In the genomic region with DNA sequence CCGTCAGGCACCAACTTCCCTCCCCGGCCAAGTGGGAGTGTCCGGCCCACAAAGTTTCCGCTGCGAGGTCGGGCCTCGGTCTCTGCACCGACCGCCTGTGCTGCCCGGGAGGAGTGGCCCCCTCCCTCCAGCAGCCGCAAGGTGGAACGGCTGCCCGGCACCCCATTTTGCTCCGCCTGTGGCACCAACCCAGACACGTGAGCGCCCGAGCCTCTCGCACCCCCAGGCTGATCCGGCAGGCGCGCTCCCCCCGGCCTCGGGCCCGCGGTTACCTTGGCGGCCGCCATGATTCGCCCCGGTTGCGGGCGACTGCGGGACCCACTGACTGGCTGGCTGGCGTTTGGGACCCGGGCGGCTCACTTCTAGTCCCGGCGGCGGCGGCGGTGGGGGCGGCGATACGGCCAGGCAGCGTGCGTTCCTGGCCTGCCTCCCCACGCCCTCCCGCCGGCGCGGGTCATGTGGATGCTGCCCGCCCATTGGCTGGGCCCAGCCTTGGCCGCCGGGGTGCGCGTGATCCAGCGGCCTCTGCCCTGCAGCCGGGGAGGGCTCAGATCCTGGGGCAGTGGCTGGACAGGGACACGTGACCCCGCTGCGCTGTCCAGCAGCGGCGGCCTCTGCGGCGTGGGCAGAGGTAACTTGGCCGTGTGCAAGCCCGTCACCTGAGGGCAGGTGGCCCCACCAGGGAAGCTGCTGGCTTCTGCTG, we compare ENCODE assay signal across 1 cellular context.
TF ChIP-seq lines count a peak whose summit lies in the region.

A gene with protein sequence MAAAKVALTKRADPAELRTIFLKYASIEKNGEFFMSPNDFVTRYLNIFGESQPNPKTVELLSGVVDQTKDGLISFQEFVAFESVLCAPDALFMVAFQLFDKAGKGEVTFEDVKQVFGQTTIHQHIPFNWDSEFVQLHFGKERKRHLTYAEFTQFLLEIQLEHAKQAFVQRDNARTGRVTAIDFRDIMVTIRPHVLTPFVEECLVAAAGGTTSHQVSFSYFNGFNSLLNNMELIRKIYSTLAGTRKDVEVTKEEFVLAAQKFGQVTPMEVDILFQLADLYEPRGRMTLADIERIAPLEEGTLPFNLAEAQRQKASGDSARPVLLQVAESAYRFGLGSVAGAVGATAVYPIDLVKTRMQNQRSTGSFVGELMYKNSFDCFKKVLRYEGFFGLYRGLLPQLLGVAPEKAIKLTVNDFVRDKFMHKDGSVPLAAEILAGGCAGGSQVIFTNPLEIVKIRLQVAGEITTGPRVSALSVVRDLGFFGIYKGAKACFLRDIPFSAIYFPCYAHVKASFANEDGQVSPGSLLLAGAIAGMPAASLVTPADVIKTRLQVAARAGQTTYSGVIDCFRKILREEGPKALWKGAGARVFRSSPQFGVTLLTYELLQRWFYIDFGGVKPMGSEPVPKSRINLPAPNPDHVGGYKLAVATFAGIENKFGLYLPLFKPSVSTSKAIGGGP (minus strand): TSS at position 429 of the 703 bp plus-strand sequence. CDS start 142 bp downstream, at position 287.

TF ChIP-seq in HepG2, 621 proteins besides CTCF, POLR2A, EP300 and RAD21 (continued from another document and continues in another):
- TF ChIP-seq PCBP2 (optimal IDR thresholded peaks at IDR 0.05; ENCODE audit: low read depth, low read length, poor library complexity, severe bottlenecking) (no peak), NPAS2 (CRISPR knock-in tag; IDR thresholded peaks at IDR 0.05; ENCODE audit: borderline replicate concordance) (peak; percentile 78; the same call in 1 of the 2 replicates), ZNF253 (CRISPR knock-in tag; IDR thresholded peaks at IDR 0.05; ENCODE audit: borderline replicate concordance) (peak; percentile 87; the same call in 1 of the 2 replicates), SCMH1 (CRISPR knock-in tag; IDR thresholded peaks at IDR 0.05; ENCODE audit: borderline replicate concordance) (no peak), ZNF256 (CRISPR knock-in tag; conservative IDR thresholded peaks at IDR 0.05) (0 out of 2 replicates have a peak, but pooled peaks have one; percentile 15), ZFP1 (CRISPR knock-in tag; IDR thresholded peaks at IDR 0.05) (0 out of 2 replicates have a peak, but pooled peaks have one; percentile 49), ZFP82 (CRISPR knock-in tag; IDR thresholded peaks at IDR 0.05; ENCODE audit: borderline replicate concordance) (peak; percentile 94), RFXAP (CRISPR knock-in tag; IDR thresholded peaks at IDR 0.05; ENCODE audit: borderline replicate concordance) (peak; percentile 87), SALL1 (CRISPR knock-in tag; IDR thresholded peaks at IDR 0.05) (peak; percentile 98), STAT5B (CRISPR knock-in tag; IDR thresholded peaks at IDR 0.05) (no peak), HDAC1 (CRISPR knock-in tag; IDR thresholded peaks at IDR 0.05) (peak; percentile 92), ZNF766 (CRISPR knock-in tag; IDR thresholded peaks at IDR 0.05; ENCODE audit: borderline replicate concordance) (peak; percentile 63; the same call in 1 of the 2 replicates), FOXA1 (IDR thresholded peaks at IDR 0.05) (no peak), FOXA1 (CRISPR knock-in tag; IDR thresholded peaks at IDR 0.05) (peak; percentile 50; the same call in 1 of the 2 replicates), ZNF879 (CRISPR knock-in tag; IDR thresholded peaks at IDR 0.05) (peak; percentile 96), FOXK1 (CRISPR knock-in tag; IDR thresholded peaks at IDR 0.05; ENCODE audit: borderline replicate concordance, low read depth) (peak; percentile 49; the same call in 1 of the 2 replicates), ATRX (CRISPR knock-in tag; IDR thresholded peaks at IDR 0.05; ENCODE audit: borderline replicate concordance) (no peak), ETV5 (CRISPR knock-in tag; IDR thresholded peaks at IDR 0.05; ENCODE audit: borderline replicate concordance) (peak; percentile 72), TGIF2 (CRISPR knock-in tag; IDR thresholded peaks at IDR 0.05) (peak; percentile 84), TCF7 (IDR thresholded peaks at IDR 0.05; ENCODE audit: low read depth) (peak; percentile 43; the same call in 1 of the 2 replicates), MTF1 (CRISPR knock-in tag; IDR thresholded peaks at IDR 0.05) (peak; percentile 98), TEAD2 (CRISPR knock-in tag; IDR thresholded peaks at IDR 0.05) (0 out of 2 replicates have a peak, but pooled peaks have one; percentile 57), ZSCAN9 (CRISPR knock-in tag; IDR thresholded peaks at IDR 0.05; ENCODE audit: borderline replicate concordance) (peak; percentile 91), KAT7 (CRISPR knock-in tag; IDR thresholded peaks at IDR 0.05; ENCODE audit: borderline replicate concordance) (peak; percentile 84), ZFY (CRISPR knock-in tag; IDR thresholded peaks at IDR 0.05) (peak; percentile 83), REPIN1 (CRISPR knock-in tag; IDR thresholded peaks at IDR 0.05; ENCODE audit: borderline replicate concordance, low read depth) (peak; percentile 95), HOXD1 (CRISPR knock-in tag; IDR thresholded peaks at IDR 0.05) (peak; percentile 97), ZNF12 (CRISPR knock-in tag; IDR thresholded peaks at IDR 0.05) (peak; percentile 47; the same call in 1 of the 2 replicates), ZNF629 (CRISPR knock-in tag; conservative IDR thresholded peaks at IDR 0.05) (peak; percentile 47), PCBP1 (IDR thresholded peaks at IDR 0.05; ENCODE audit: borderline replicate concordance, low read depth, low read length) (no peak), MATR3 (CRISPR knock-in tag; IDR thresholded peaks at IDR 0.05) (no peak)
- TF ChIP-seq, protein P1, sequence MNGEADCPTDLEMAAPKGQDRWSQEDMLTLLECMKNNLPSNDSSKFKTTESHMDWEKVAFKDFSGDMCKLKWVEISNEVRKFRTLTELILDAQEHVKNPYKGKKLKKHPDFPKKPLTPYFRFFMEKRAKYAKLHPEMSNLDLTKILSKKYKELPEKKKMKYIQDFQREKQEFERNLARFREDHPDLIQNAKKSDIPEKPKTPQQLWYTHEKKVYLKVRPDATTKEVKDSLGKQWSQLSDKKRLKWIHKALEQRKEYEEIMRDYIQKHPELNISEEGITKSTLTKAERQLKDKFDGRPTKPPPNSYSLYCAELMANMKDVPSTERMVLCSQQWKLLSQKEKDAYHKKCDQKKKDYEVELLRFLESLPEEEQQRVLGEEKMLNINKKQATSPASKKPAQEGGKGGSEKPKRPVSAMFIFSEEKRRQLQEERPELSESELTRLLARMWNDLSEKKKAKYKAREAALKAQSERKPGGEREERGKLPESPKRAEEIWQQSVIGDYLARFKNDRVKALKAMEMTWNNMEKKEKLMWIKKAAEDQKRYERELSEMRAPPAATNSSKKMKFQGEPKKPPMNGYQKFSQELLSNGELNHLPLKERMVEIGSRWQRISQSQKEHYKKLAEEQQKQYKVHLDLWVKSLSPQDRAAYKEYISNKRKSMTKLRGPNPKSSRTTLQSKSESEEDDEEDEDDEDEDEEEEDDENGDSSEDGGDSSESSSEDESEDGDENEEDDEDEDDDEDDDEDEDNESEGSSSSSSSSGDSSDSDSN (CRISPR knock-in tag; IDR thresholded peaks at IDR 0.05), result peak; percentile 84
- TF ChIP-seq, protein P2, sequence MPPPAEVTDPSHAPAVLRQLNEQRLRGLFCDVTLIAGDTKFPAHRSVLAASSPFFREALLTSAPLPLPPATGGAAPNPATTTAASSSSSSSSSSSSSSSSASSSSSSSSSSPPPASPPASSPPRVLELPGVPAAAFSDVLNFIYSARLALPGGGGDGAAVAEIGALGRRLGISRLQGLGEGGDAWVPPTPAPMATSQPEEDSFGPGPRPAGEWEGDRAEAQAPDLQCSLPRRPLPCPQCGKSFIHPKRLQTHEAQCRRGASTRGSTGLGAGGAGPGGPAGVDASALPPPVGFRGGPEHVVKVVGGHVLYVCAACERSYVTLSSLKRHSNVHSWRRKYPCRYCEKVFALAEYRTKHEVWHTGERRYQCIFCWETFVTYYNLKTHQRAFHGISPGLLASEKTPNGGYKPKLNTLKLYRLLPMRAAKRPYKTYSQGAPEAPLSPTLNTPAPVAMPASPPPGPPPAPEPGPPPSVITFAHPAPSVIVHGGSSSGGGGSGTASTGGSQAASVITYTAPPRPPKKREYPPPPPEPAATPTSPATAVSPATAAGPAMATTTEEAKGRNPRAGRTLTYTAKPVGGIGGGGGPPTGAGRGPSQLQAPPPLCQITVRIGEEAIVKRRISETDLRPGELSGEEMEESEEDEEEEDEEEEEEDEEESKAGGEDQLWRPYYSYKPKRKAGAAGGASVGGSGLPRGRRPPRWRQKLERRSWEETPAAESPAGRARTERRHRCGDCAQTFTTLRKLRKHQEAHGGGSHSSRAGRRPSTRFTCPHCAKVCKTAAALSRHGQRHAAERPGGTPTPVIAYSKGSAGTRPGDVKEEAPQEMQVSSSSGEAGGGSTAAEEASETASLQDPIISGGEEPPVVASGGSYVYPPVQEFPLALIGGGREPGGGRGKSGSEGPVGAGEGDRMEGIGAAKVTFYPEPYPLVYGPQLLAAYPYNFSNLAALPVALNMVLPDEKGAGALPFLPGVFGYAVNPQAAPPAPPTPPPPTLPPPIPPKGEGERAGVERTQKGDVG (CRISPR knock-in tag; IDR thresholded peaks at IDR 0.05; ENCODE audit: borderline replicate concordance), result 0 out of 2 replicates have a peak, but pooled peaks have one; percentile 39
- TF ChIP-seq, protein P3, sequence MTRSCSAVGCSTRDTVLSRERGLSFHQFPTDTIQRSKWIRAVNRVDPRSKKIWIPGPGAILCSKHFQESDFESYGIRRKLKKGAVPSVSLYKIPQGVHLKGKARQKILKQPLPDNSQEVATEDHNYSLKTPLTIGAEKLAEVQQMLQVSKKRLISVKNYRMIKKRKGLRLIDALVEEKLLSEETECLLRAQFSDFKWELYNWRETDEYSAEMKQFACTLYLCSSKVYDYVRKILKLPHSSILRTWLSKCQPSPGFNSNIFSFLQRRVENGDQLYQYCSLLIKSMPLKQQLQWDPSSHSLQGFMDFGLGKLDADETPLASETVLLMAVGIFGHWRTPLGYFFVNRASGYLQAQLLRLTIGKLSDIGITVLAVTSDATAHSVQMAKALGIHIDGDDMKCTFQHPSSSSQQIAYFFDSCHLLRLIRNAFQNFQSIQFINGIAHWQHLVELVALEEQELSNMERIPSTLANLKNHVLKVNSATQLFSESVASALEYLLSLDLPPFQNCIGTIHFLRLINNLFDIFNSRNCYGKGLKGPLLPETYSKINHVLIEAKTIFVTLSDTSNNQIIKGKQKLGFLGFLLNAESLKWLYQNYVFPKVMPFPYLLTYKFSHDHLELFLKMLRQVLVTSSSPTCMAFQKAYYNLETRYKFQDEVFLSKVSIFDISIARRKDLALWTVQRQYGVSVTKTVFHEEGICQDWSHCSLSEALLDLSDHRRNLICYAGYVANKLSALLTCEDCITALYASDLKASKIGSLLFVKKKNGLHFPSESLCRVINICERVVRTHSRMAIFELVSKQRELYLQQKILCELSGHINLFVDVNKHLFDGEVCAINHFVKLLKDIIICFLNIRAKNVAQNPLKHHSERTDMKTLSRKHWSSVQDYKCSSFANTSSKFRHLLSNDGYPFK (CRISPR knock-in tag; IDR thresholded peaks at IDR 0.05; ENCODE audit: borderline replicate concordance), result 0 out of 2 replicates have a peak, but pooled peaks have one; percentile 60
- TF ChIP-seq, protein P4, sequence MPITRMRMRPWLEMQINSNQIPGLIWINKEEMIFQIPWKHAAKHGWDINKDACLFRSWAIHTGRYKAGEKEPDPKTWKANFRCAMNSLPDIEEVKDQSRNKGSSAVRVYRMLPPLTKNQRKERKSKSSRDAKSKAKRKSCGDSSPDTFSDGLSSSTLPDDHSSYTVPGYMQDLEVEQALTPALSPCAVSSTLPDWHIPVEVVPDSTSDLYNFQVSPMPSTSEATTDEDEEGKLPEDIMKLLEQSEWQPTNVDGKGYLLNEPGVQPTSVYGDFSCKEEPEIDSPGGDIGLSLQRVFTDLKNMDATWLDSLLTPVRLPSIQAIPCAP (CRISPR knock-in tag; IDR thresholded peaks at IDR 0.05; ENCODE audit: low read depth), result peak; percentile 86; the same call in 1 of the 2 replicates
- TF ChIP-seq, protein P5, sequence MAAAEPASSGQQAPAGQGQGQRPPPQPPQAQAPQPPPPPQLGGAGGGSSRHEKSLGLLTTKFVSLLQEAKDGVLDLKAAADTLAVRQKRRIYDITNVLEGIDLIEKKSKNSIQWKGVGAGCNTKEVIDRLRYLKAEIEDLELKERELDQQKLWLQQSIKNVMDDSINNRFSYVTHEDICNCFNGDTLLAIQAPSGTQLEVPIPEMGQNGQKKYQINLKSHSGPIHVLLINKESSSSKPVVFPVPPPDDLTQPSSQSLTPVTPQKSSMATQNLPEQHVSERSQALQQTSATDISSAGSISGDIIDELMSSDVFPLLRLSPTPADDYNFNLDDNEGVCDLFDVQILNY (CRISPR knock-in tag; conservative IDR thresholded peaks at IDR 0.05), result peak; percentile 76
- TF ChIP-seq, protein P6, sequence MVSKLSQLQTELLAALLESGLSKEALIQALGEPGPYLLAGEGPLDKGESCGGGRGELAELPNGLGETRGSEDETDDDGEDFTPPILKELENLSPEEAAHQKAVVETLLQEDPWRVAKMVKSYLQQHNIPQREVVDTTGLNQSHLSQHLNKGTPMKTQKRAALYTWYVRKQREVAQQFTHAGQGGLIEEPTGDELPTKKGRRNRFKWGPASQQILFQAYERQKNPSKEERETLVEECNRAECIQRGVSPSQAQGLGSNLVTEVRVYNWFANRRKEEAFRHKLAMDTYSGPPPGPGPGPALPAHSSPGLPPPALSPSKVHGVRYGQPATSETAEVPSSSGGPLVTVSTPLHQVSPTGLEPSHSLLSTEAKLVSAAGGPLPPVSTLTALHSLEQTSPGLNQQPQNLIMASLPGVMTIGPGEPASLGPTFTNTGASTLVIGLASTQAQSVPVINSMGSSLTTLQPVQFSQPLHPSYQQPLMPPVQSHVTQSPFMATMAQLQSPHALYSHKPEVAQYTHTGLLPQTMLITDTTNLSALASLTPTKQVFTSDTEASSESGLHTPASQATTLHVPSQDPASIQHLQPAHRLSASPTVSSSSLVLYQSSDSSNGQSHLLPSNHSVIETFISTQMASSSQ (IDR thresholded peaks at IDR 0.05; ENCODE audit: low read depth), result no peak
- TF ChIP-seq, protein P6 (CRISPR knock-in tag; IDR thresholded peaks at IDR 0.05; ENCODE audit: borderline replicate concordance), result peak; percentile 92
- TF ChIP-seq, protein P7, sequence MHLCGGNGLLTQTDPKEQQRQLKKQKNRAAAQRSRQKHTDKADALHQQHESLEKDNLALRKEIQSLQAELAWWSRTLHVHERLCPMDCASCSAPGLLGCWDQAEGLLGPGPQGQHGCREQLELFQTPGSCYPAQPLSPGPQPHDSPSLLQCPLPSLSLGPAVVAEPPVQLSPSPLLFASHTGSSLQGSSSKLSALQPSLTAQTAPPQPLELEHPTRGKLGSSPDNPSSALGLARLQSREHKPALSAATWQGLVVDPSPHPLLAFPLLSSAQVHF (CRISPR knock-in tag; IDR thresholded peaks at IDR 0.05), result peak; percentile 85; the same call in 1 of the 2 replicates
